ENCODE assay signal across 6 cellular contexts in the genomic region with DNA sequence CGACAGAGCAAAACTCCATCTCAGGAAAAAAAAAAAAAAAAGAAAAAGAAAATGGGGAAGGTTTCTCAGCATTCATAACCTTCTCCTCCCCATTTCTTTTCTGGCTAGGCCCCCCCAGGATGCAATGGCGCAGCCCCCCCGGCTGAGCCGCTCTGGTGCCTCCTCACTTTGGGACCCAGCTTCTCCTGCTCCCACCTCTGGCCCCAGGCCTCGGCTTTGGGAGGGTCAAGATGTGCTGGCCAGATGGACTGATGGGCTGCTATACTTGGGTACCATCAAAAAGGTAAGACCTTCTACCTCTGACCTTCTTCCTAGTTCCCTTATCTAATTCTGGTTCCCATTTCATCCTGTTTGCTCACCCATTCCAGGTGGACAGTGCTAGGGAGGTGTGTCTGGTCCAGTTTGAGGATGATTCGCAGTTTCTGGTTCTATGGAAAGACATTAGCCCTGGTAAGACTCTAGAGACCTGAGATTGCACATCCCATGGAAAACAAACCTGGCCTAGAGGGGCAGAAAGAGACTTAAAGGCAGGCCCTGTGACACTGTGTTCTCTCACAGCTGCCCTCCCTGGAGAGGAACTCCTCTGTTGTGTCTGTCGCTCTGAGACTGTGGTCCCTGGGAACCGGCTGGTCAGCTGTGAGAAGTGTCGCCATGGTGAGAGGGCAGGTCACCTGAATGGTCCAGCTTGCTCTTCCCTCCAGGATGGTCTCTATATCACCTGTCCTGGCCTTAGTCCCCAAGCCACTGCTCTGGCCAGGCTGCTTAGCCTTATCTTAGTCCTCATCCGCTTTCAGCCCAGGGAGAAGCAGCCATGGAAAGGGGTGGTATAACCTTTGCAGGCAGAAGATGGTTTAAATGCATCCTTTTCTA. TPM values are rescaled to one million over a fixed set of nuclear protein-coding genes. Genes with fewer than 3 reads are reported as not detected.
DNase-seq lines count a peak whose midpoint lies in the region; ATAC-seq, FAIRE-seq and TF ChIP-seq lines count a peak whose summit lies in the region.

No MANE protein-coding gene starts in this region.

- no peak overlapping the region for H3K27ac ChIP-seq in A549
- 0 out of 2 replicates have a peak overlapping the region, but pooled peaks have one; percentile 37 for H3K27ac ChIP-seq in Panc1 (ENCODE audit: low read length)
- peak overlapping the region in 1 of 2 donors; percentile 0 for H3K27ac ChIP-seq in small intestine (ENCODE audit: low read depth in 1 of 2, low read length in 1 of 2)
- no peak overlapping the region for H3K27ac ChIP-seq in A673 (ENCODE audit: low read depth, low read length, poor library complexity, severe bottlenecking)

- peaks cover 57 to 66% of the 10 kb centered on the region in 2 donors for H3K4me1 Mint-ChIP-seq in immature natural killer cell

- TF ChIP-seq CTCF in A549 (IDR thresholded peaks at IDR 0.05) (no peak), Panc1 (IDR thresholded peaks at IDR 0.05) (no peak), A673 (conservative IDR thresholded peaks at IDR 0.05; ENCODE audit: low read depth, low read length) (no peak)

- in situ Hi-C loops in Panc1 (cut with HindIII; ENCODE audit: low pct_unique_long_range_greater_than_20kb, low sequenced_read_pairs), result no loop called here

- FAIRE-seq in A549 (lab: Jason Lieb, UNC) (no peak), small intestine (lab: Jason Lieb, UNC) (no peak)

- intact Hi-C loops in Panc1 (cut with micrococcal nuclease; ENCODE audit: unreplicated experiment) (no loop called here), A673 (cut with micrococcal nuclease; ENCODE audit: unreplicated experiment) (loop anchor here (10.0 kb wide), 1 partner anchor 98 kb away; the partner anchor contains the start of genes TAPBP and ZBTB22)

- POLR2A ChIA-PET in A549 (lab: Yijun Ruan, JAX), result no interaction called here
- POLR2A ChIA-PET in Panc1 (lab: Charles Lee), result no interaction called here
- POLR2A ChIA-PET in A673 (lab: Charles Lee; ENCODE audit: low non-redundant PET), result no interaction called here

- H3K4me1 ChIP-seq in A549 (peaks cover 33% of the 10 kb centered on the region), Panc1 (ENCODE audit: control insufficient read depth, insufficient read depth, low read length) (peaks cover 38% of the 10 kb centered on the region), small intestine (ENCODE audit: control insufficient read depth in 2 of 2, insufficient read depth in 1 of 2, low read depth in 1 of 2, low read length in 1 of 2) (peaks cover 3 to 8% of the 10 kb centered on the region in 2 donors), A673 (ENCODE audit: insufficient read depth, low read length, poor library complexity, severe bottlenecking) (peaks cover 18% of the 10 kb centered on the region)

- DNase-seq in A549 (ENCODE audit: low read depth in 1 of 2, low spot score in 1 of 2) (no peak), Panc1 (ENCODE audit: low read depth, low spot score) (no peak), immature natural killer cell (no peak), small intestine (no peak), A673 (ENCODE audit: low spot score) (no peak)

- 93% methylated on average over 9 of the region's 10 CpGs for WGBS in A549 (ENCODE audit: missing lambda C conversion rate)
- WGBS in small intestine, 3 donors, result 90 to 95% (median 93%) methylated on average over 10 of the region's 10 CpGs

- TF ChIP-seq EP300 in A549 (IDR thresholded peaks at IDR 0.05), result no peak

- TF ChIP-seq POLR2A in A549 (IDR thresholded peaks at IDR 0.05; ENCODE audit: low read length), result no peak

- H3K36me3 Mint-ChIP-seq in immature natural killer cell, result peaks cover 0 to 27% (median 3%) of the 10 kb centered on the region in 3 donors

- TF ChIP-seq RAD21 in A549 (conservative IDR thresholded peaks at IDR 0.05 in 1 of 2, IDR thresholded peaks at IDR 0.05 in 1 of 2), result no peak

- CTCF ChIA-PET in A549 (lab: Yijun Ruan, JAX), result interaction anchor here (0.6 to 2.1 kb wide), 3 partner anchors 8 to 21 kb away, joined by 3 to 5 read pairs (median 3); no protein-coding TSS in a partner anchor
- CTCF ChIA-PET in Panc1 (lab: Charles Lee), result interaction anchor here (0.6 to 0.9 kb wide), 2 partner anchors 14 to 164 kb away, joined by 5 to 7 read pairs; no protein-coding TSS in a partner anchor
- CTCF ChIA-PET in A673 (lab: Charles Lee), result interaction anchor here (1.2 kb wide), 1 partner anchor 95 kb away, joined by 4 read pairs; no protein-coding TSS in a partner anchor

- H3K4me2 ChIP-seq in A549, result peak overlapping the region; percentile 88; the same call in 1 of the 3 replicates

- H3K9me3 ChIP-seq in A549 (no peaks in the 10 kb centered on the region), Panc1 (ENCODE audit: control insufficient read depth, insufficient read depth, low read depth, low read length) (no peaks in the 10 kb centered on the region), small intestine (ENCODE audit: control insufficient read depth, low read depth) (no peaks in the 10 kb centered on the region), A673 (ENCODE audit: low read depth, low read length, poor library complexity, severe bottlenecking) (no peaks in the 10 kb centered on the region)

- H3K36me3 ChIP-seq in Panc1 (ENCODE audit: control insufficient read depth, insufficient read depth, low read length), result peaks cover 8% of the 10 kb centered on the region
- H3K36me3 ChIP-seq in small intestine (ENCODE audit: control insufficient read depth in 2 of 2, insufficient read depth in 2 of 2, low read length in 2 of 2), result peaks cover 0 to 13% of the 10 kb centered on the region in 2 donors
- H3K36me3 ChIP-seq in A673 (ENCODE audit: insufficient read depth, low read length, poor library complexity, severe bottlenecking), result peaks cover 56% of the 10 kb centered on the region

- ATAC-seq in A549 (no peak), Panc1 (no peak), GM19395 (IDR thresholded peaks at IDR 0.05; ENCODE audit: unreplicated experiment) (no peak)

- H3K9me3 Mint-ChIP-seq in immature natural killer cell, result no peaks in the 10 kb centered on the region

- H3K4me3 Mint-ChIP-seq in immature natural killer cell, result peak overlapping the region; percentile 61 to 95 (median 87)

- H3K27me3 ChIP-seq in Panc1 (ENCODE audit: control insufficient read depth, insufficient read depth, low read length) (no peaks in the 10 kb centered on the region), small intestine (ENCODE audit: control insufficient read depth in 2 of 2, insufficient read depth in 2 of 2, low read length in 2 of 2) (no peaks in the 10 kb centered on the region), A673 (replicated peaks; ENCODE audit: insufficient read depth, low read depth, low read length, poor library complexity) (no peaks in the 10 kb centered on the region)

- H3K4me3 ChIP-seq in A549, result no peak overlapping the region
- H3K4me3 ChIP-seq in Panc1 (ENCODE audit: low read depth in 2 of 2, low read length in 2 of 2), result peak overlapping the region in 1 of 2 experiments; percentile 83; a peak in 2 of 4 replicates
- H3K4me3 ChIP-seq in small intestine (ENCODE audit: low read depth in 1 of 2, low read length in 2 of 2), result no peak overlapping the region
- H3K4me3 ChIP-seq in A673 (ENCODE audit: low read depth, low read length, poor library complexity, severe bottlenecking), result no peak overlapping the region

- BruUV-seq in Panc1 (replicated peaks; lab: Mats Ljungman, UMichigan) (TSS peak; percentile 41), A673 (replicated peaks; lab: Mats Ljungman, UMichigan) (no TSS peak)

- peak overlapping the region; percentile 81 to 99 (median 90) for H3K27ac Mint-ChIP-seq in immature natural killer cell

- peaks cover 7 to 30% (median 17%) of the 10 kb centered on the region in 3 donors for H3K27me3 Mint-ChIP-seq in immature natural killer cell (ENCODE audit: low read depth in 3 of 3)

RNA-seq across cellular contexts. Expression of gene PHF1, which starts 1.6 kb away (rescaled TPM):
- polyA plus RNA-seq in A549 (2011; rRNA removed) (14.0 and 21.2 TPM in 2 replicates), A549 (2017; fragmentation: RNase III; extraction: RNeasy Plus Mini Kit Qiagen cat#74134 plus additional on column Dnase treatment) (16.6 to 21.6 TPM (median 21.4 TPM) in 3 replicates), immature natural killer cell (10 to 100 TPM; 22.7 to 36.5 (median 29.8) TPM), small intestine (10 to 100 TPM; 32.2 to 67.6 (median 48.1) TPM)
- 16.8 and 18.5 TPM in 2 replicates for polyA plus RNA-seq in A549 (2012; cell fraction: cytosol; rRNA removed)
- polyA plus RNA-seq in A549 (2012; cell fraction: nucleus; rRNA removed), result 69.5 and 80.6 TPM in 2 replicates
- polyA minus RNA-seq in A549 (2011; rRNA and poly(A)+ RNA removed), result 10.6 and 13.2 TPM in 2 replicates
- total RNA-seq in Panc1 (2021; ENCODE audit: unreplicated experiment) (51.6 TPM), A673 (2021) (53.5 and 56.1 TPM in 2 replicates)
- 50.3 TPM for polyA plus RNA-seq in Panc1 (2012; ENCODE audit: insufficient read length)

RNA-seq across cellular contexts. Expression of gene CUTA, which starts 5.5 kb away (rescaled TPM):
- polyA plus RNA-seq in A549 (2011; rRNA removed) (98.9 and 106 TPM in 2 replicates), A549 (2017; fragmentation: RNase III; extraction: RNeasy Plus Mini Kit Qiagen cat#74134 plus additional on column Dnase treatment) (171 to 175 TPM (median 172 TPM) in 3 replicates), immature natural killer cell (100 to 1,000 TPM; 367 to 404 (median 404) TPM), small intestine (100 to 1,000 TPM; 129 to 217 (median 183) TPM)
- 203 and 209 TPM in 2 replicates for polyA plus RNA-seq in A549 (2012; cell fraction: cytosol; rRNA removed)
- 194 and 236 TPM in 2 replicates for polyA plus RNA-seq in A549 (2012; cell fraction: nucleus; rRNA removed)
- 52.4 and 69.0 TPM in 2 replicates for polyA minus RNA-seq in A549 (2011; rRNA and poly(A)+ RNA removed)
- total RNA-seq in Panc1 (2021; ENCODE audit: unreplicated experiment) (338 TPM), A673 (2021) (221 and 223 TPM in 2 replicates)
- polyA plus RNA-seq in Panc1 (2012; ENCODE audit: insufficient read length), result 397 TPM

RNA-seq across cellular contexts. Expression of gene SYNGAP1, which starts 7.5 kb away (rescaled TPM):
- polyA plus RNA-seq in A549 (2011; rRNA removed), result 2.2 and 3.6 TPM in 2 replicates
- polyA plus RNA-seq in A549 (2012; cell fraction: cytosol; rRNA removed), result 3.3 and 4.1 TPM in 2 replicates
- polyA plus RNA-seq in A549 (2012; cell fraction: nucleus; rRNA removed), result 15.8 and 16.4 TPM in 2 replicates
- polyA plus RNA-seq in A549 (2017; fragmentation: RNase III; extraction: RNeasy Plus Mini Kit Qiagen cat#74134 plus additional on column Dnase treatment), result 6.9 to 10.8 TPM (median 9.2 TPM) in 3 replicates
- polyA minus RNA-seq in A549 (2011; rRNA and poly(A)+ RNA removed), result 1.5 and 2.3 TPM in 2 replicates
- total RNA-seq in Panc1 (2021; ENCODE audit: unreplicated experiment), result 29.0 TPM
- 34.5 TPM for polyA plus RNA-seq in Panc1 (2012; ENCODE audit: insufficient read length)
- polyA plus RNA-seq in immature natural killer cell, result under 1 TPM; 0.02 to 0.32 (median 0.20) TPM
- 1 to 10 TPM in 2 of 3 donors, under 1 TPM in 1; 0.89 to 9.6 (median 1.6) TPM for polyA plus RNA-seq in small intestine
- 77.6 and 78.5 TPM in 2 replicates for total RNA-seq in A673 (2021)

RNA-seq across cellular contexts. Expression of gene KIFC1, which starts 20.8 kb away (rescaled TPM):
- 23.0 and 23.9 TPM in 2 replicates for polyA plus RNA-seq in A549 (2011; rRNA removed)
- polyA plus RNA-seq in A549 (2012; cell fraction: cytosol; rRNA removed), result 46.2 and 51.0 TPM in 2 replicates
- 75.5 and 83.0 TPM in 2 replicates for polyA plus RNA-seq in A549 (2012; cell fraction: nucleus; rRNA removed)
- 29.1 to 33.7 TPM (median 30.5 TPM) in 3 replicates for polyA plus RNA-seq in A549 (2017; fragmentation: RNase III; extraction: RNeasy Plus Mini Kit Qiagen cat#74134 plus additional on column Dnase treatment)
- 33.4 TPM in 2 replicates for polyA minus RNA-seq in A549 (2011; rRNA and poly(A)+ RNA removed)
- 81.8 TPM for total RNA-seq in Panc1 (2021; ENCODE audit: unreplicated experiment)
- polyA plus RNA-seq in Panc1 (2012; ENCODE audit: insufficient read length), result 42.1 TPM
- 1 to 10 TPM in 2 of 3 donors, not detected in 1; 2.2 to 3.7 TPM for polyA plus RNA-seq in immature natural killer cell
- polyA plus RNA-seq in small intestine, result 10 to 100 TPM in 1 of 3 donors, 1 to 10 TPM in 2; 3.1 to 23.2 (median 3.2) TPM
- 123 and 133 TPM in 2 replicates for total RNA-seq in A673 (2021)

RNA-seq across cellular contexts. Expression of gene ZBTB9, which starts 42.0 kb away (rescaled TPM):
- polyA plus RNA-seq in A549 (2011; rRNA removed), result 6.9 and 9.5 TPM in 2 replicates
- polyA plus RNA-seq in A549 (2012; cell fraction: cytosol; rRNA removed), result 3.2 and 4.1 TPM in 2 replicates
- polyA plus RNA-seq in A549 (2012; cell fraction: nucleus; rRNA removed), result 7.9 and 9.2 TPM in 2 replicates
- 9.1 to 9.9 TPM (median 9.5 TPM) in 3 replicates for polyA plus RNA-seq in A549 (2017; fragmentation: RNase III; extraction: RNeasy Plus Mini Kit Qiagen cat#74134 plus additional on column Dnase treatment)
- polyA minus RNA-seq in A549 (2011; rRNA and poly(A)+ RNA removed), result 13.9 and 18.0 TPM in 2 replicates
- total RNA-seq in Panc1 (2021; ENCODE audit: unreplicated experiment), result 17.6 TPM
- polyA plus RNA-seq in Panc1 (2012; ENCODE audit: insufficient read length), result 17.9 TPM
- 1 to 10 TPM; 1.2 to 7.0 (median 3.0) TPM for polyA plus RNA-seq in immature natural killer cell
- polyA plus RNA-seq in small intestine, result 1 to 10 TPM; 1.6 to 5.2 (median 1.9) TPM
- total RNA-seq in A673 (2021), result 14.6 and 16.9 TPM in 2 replicates
